8 cellular contexts compared by ENCODE assay signal in the genomic region with DNA sequence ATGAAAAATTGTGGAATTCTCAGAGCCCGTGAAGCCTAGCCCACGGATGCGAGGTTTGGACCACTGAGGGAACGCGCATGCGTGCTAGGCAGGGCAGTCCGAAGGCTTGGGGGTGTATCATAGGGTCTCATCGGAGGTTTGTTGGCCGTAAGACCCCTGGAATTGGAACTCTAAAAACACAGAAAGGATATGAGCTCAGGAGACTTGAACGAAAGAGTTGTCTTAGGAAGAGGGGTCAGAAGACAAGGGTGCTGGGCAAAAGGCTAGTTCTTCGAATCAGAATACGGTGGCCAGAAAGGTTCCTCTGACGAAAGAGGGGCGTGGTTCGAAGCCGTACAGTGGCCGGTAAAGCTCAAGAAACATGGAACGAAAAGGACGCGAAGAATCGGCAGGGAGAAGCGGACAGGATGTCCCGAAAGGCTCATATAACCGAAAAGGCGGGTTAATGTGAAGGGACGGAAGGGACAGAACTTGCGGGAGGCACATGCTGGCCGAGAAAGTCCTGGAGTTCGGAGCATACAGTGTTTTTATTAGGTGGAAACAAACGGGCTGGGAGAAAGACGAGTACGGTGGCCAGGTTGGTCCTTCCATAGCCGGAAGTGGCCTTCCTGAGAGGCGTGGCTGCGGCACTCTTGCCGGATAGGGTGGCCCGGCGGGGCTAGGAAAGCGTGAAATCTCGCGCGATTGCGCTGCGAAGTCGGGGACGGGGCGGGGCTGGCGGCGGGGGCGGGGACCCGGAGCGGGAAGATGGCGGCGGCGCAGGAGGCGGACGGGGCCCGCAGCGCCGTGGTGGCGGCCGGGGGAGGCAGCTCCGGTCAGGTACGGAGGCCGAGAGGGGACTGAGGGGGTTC. TPM values are rescaled to one million over a fixed set of nuclear protein-coding genes. Genes with fewer than 3 reads are reported as not detected.
A peak's percentile ranks its signal among the peaks of the same experiment; 100 is the strongest.
DNase-seq lines count a peak whose midpoint lies in the region; ATAC-seq and TF ChIP-seq lines count a peak whose summit lies in the region.

A gene with protein sequence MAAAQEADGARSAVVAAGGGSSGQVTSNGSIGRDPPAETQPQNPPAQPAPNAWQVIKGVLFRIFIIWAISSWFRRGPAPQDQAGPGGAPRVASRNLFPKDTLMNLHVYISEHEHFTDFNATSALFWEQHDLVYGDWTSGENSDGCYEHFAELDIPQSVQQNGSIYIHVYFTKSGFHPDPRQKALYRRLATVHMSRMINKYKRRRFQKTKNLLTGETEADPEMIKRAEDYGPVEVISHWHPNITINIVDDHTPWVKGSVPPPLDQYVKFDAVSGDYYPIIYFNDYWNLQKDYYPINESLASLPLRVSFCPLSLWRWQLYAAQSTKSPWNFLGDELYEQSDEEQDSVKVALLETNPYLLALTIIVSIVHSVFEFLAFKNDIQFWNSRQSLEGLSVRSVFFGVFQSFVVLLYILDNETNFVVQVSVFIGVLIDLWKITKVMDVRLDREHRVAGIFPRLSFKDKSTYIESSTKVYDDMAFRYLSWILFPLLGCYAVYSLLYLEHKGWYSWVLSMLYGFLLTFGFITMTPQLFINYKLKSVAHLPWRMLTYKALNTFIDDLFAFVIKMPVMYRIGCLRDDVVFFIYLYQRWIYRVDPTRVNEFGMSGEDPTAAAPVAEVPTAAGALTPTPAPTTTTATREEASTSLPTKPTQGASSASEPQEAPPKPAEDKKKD (plus strand): TSS at position 732 of the 851 bp plus-strand sequence. CDS start 16 bp downstream, at position 748.

- peak within 1 kb of the TSS; percentile 96 to 99 (median 96) for H3K4me3 ChIP-seq in liver (ENCODE audit: low read depth in 1 of 3, low read length in 3 of 3)

- H3K4me1 ChIP-seq in liver (ENCODE audit: control insufficient read depth in 4 of 4, insufficient read depth in 4 of 4, low read length in 3 of 4) = peaks cover 0 to 64% (median 56%) of the 10 kb centered on the region in 4 donors

- CTCF ChIA-PET in CD4-positive, alpha-beta T cell (lab: Charles Lee) = interaction anchor here (0.5 to 2.1 kb wide), 3 partner anchors 27 to 231 kb away, joined by 3 to 5 read pairs (median 5); no protein-coding TSS in a partner anchor
- CTCF ChIA-PET in activated CD4-positive, alpha-beta memory T cell treated with anti-CD3 and anti-CD28 coated beads for 36 hours (lab: Charles Lee) = interaction anchor here (0.9 to 1.8 kb wide), 5 partner anchors 34 to 266 kb away, joined by 3 to 7 read pairs (median 3); no protein-coding TSS in a partner anchor

- H3K36me3 ChIP-seq in liver (ENCODE audit: control insufficient read depth in 4 of 4, insufficient read depth in 3 of 4, low read depth in 1 of 4, low read length in 3 of 4) = peaks cover 0 to 2% (median 0%) of the 10 kb centered on the region in 4 donors

- peak within 1 kb of the TSS; percentile 85 to 98 for H3K9ac ChIP-seq in liver (ENCODE audit: low read depth in 1 of 2, low read length in 2 of 2)

- intact Hi-C loops in CD4-positive, alpha-beta T cell (cut with DNase I, micrococcal nuclease) = loop anchor here (1.0 to 10.0 kb wide), 6 partner anchors 46 to 910 kb away; partner anchors contain the start of genes CLASRP (in 1 of the 2), FOXA3 (in 1 of the 2), PPP1R37 (in 1 of the 2) and RELB (in 1 of the 2)
- intact Hi-C loops in activated CD4-positive, alpha-beta memory T cell treated with anti-CD3 and anti-CD28 coated beads for 36 hours (cut with micrococcal nuclease) = loop anchor here (1.0 to 5.0 kb wide), 2 partner anchors 47 to 137 kb away; partner anchors contain the start of gene PPP1R37

- no peak for TF ChIP-seq CTCF in CD4-positive, alpha-beta T cell (IDR thresholded peaks at IDR 0.05)
- TF ChIP-seq CTCF in liver (IDR thresholded peaks at IDR 0.05; ENCODE audit: low read depth, low read length, missing input control) = no peak

- no peaks in the 10 kb centered on the region for H3K27me3 Mint-ChIP-seq in CD4-positive, alpha-beta T cell
- no peaks in the 10 kb centered on the region for H3K27me3 Mint-ChIP-seq in activated CD4-positive, alpha-beta memory T cell treated with anti-CD3 and anti-CD28 coated beads for 36 hours

- no peaks in the 10 kb centered on the region for H3K9me3 Mint-ChIP-seq in CD4-positive, alpha-beta T cell
- no peaks in the 10 kb centered on the region for H3K9me3 Mint-ChIP-seq in activated CD4-positive, alpha-beta memory T cell treated with anti-CD3 and anti-CD28 coated beads for 36 hours

- peak in 1 of 2 donors; percentile 22 for TF ChIP-seq RAD21 in liver (IDR thresholded peaks at IDR 0.05)

- H3K27me3 ChIP-seq in CD4-positive, alpha-beta T cell (ENCODE audit: control insufficient read depth, insufficient read depth, low read length) = no peaks in the 10 kb centered on the region
- H3K27me3 ChIP-seq in liver (ENCODE audit: control insufficient read depth in 4 of 4, insufficient read depth in 4 of 4, low read length in 3 of 4) = no peaks in the 10 kb centered on the region

- H3K9me3 ChIP-seq in CD4-positive, alpha-beta T cell (ENCODE audit: control insufficient read depth, low read length) = no peaks in the 10 kb centered on the region
- no peaks in the 10 kb centered on the region for H3K9me3 ChIP-seq in liver (ENCODE audit: control insufficient read depth in 4 of 4, low read length in 3 of 4)

- POLR2A ChIA-PET in CD4-positive, alpha-beta T cell (lab: Charles Lee) = interaction anchor here (0.7 to 1.8 kb wide), 7 partner anchors 39 to 223 kb away, joined by 3 to 24 read pairs (median 4); partner anchors contain the start of genes BLOC1S3, CLASRP, RELB and TOMM40
- POLR2A ChIA-PET in activated CD4-positive, alpha-beta memory T cell treated with anti-CD3 and anti-CD28 coated beads for 36 hours (lab: Charles Lee) = interaction anchor here (0.6 to 1.4 kb wide), 4 partner anchors 17 to 49 kb away, joined by 3 to 6 read pairs (median 3); partner anchors contain the start of gene APOE

- H3K4me1 Mint-ChIP-seq in CD4-positive, alpha-beta T cell (ENCODE audit: low read depth) = peaks cover 45% of the 10 kb centered on the region
- peaks cover 45% of the 10 kb centered on the region for H3K4me1 Mint-ChIP-seq in activated CD4-positive, alpha-beta memory T cell treated with anti-CD3 and anti-CD28 coated beads for 36 hours (ENCODE audit: low read depth)

- WGBS in liver = under 1% methylated on average over 65 of the region's 65 CpGs

- H3K36me3 Mint-ChIP-seq in CD4-positive, alpha-beta T cell (ENCODE audit: low read depth) = peaks cover 15% of the 10 kb centered on the region
- no peaks in the 10 kb centered on the region for H3K36me3 Mint-ChIP-seq in activated CD4-positive, alpha-beta memory T cell treated with anti-CD3 and anti-CD28 coated beads for 36 hours

- H3K27ac Mint-ChIP-seq in CD4-positive, alpha-beta T cell = peak within 1 kb of the TSS; percentile 88
- peak within 1 kb of the TSS; percentile 95 for H3K27ac Mint-ChIP-seq in activated CD4-positive, alpha-beta memory T cell treated with anti-CD3 and anti-CD28 coated beads for 36 hours

- ATAC-seq in CD4-positive, alpha-beta T cell (ENCODE audit: poor library complexity) = peak; percentile 94
- ATAC-seq in GM19455 (IDR thresholded peaks at IDR 0.05; ENCODE audit: unreplicated experiment) = peak; percentile 77

- H3K27ac ChIP-seq in CD4-positive, alpha-beta T cell (ENCODE audit: low read depth, low read length) = peak within 1 kb of the TSS; percentile 80
- H3K27ac ChIP-seq in liver (ENCODE audit: low read depth in 1 of 2, low read length in 2 of 2) = peak within 1 kb of the TSS; percentile 88 to 98

- H3K4me3 Mint-ChIP-seq in CD4-positive, alpha-beta T cell = peak within 1 kb of the TSS; percentile 96
- peak within 1 kb of the TSS; percentile 97 for H3K4me3 Mint-ChIP-seq in activated CD4-positive, alpha-beta memory T cell treated with anti-CD3 and anti-CD28 coated beads for 36 hours

- DNase-seq in CD4-positive, alpha-beta T cell = peak; percentile 93 to 97 (median 95)
- DNase-seq in HK-2 (ENCODE audit: unreplicated experiment) (peak; percentile 94), NCI-H82 treated with DMSO at 0.1 percent for 48 hours (lab: John Stamatoyannopoulos, UW; ENCODE audit: unreplicated experiment) (peak; percentile 95), dermis microvascular lymphatic vessel endothelial cell (ENCODE audit: low read depth in 2 of 2) (peak; percentile 95 to 98)
- DNase-seq in activated CD4-positive, alpha-beta memory T cell treated with anti-CD3 and anti-CD28 coated beads for 36 hours = peak; percentile 98
- DNase-seq in stimulated activated CD4-positive, alpha-beta T cell treated with anti-CD3 and anti-CD28 coated beads, Interleukin-4, amount 100 ng/mL, for 1 hour = peak; percentile 96

TF ChIP-seq in liver, 16 proteins besides CTCF, POLR2A, EP300 and RAD21 (continues in another document):
- TF ChIP-seq NR2F2 (IDR thresholded peaks at IDR 0.05) (peak; percentile 52), ATF3 (IDR thresholded peaks at IDR 0.05) (no peak)
- TF ChIP-seq, protein P1, sequence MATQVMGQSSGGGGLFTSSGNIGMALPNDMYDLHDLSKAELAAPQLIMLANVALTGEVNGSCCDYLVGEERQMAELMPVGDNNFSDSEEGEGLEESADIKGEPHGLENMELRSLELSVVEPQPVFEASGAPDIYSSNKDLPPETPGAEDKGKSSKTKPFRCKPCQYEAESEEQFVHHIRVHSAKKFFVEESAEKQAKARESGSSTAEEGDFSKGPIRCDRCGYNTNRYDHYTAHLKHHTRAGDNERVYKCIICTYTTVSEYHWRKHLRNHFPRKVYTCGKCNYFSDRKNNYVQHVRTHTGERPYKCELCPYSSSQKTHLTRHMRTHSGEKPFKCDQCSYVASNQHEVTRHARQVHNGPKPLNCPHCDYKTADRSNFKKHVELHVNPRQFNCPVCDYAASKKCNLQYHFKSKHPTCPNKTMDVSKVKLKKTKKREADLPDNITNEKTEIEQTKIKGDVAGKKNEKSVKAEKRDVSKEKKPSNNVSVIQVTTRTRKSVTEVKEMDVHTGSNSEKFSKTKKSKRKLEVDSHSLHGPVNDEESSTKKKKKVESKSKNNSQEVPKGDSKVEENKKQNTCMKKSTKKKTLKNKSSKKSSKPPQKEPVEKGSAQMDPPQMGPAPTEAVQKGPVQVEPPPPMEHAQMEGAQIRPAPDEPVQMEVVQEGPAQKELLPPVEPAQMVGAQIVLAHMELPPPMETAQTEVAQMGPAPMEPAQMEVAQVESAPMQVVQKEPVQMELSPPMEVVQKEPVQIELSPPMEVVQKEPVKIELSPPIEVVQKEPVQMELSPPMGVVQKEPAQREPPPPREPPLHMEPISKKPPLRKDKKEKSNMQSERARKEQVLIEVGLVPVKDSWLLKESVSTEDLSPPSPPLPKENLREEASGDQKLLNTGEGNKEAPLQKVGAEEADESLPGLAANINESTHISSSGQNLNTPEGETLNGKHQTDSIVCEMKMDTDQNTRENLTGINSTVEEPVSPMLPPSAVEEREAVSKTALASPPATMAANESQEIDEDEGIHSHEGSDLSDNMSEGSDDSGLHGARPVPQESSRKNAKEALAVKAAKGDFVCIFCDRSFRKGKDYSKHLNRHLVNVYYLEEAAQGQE (IDR thresholded peaks at IDR 0.05) = peak; percentile 80

RNA-seq across cellular contexts. Expression of the gene that starts here (rescaled TPM):
- 10 to 100 TPM; 71.0 to 72.7 TPM for total RNA-seq in CD4-positive, alpha-beta T cell
- total RNA-seq in activated CD4-positive, alpha-beta memory T cell treated with anti-CD3 and anti-CD28 coated beads for 36 hours = 10 to 100 TPM; 43.9 to 45.0 TPM
- total RNA-seq in dermis microvascular lymphatic vessel endothelial cell = 23.2 and 52.6 TPM in 2 replicates
- 10 to 100 TPM; 46.2 to 56.7 TPM for total RNA-seq in liver
- polyA plus RNA-seq in liver = 10 to 100 TPM; 35.8 to 94.5 TPM

Comparison
In these comparisons a context has a peak if more than half of its experiments do, and no peak if none do; other contexts are left out.
1. Peak in every context shown above with its lines: DNase-seq, ATAC-seq, H3K4me3 ChIP-seq and H3K27ac ChIP-seq.